In the genomic region with DNA sequence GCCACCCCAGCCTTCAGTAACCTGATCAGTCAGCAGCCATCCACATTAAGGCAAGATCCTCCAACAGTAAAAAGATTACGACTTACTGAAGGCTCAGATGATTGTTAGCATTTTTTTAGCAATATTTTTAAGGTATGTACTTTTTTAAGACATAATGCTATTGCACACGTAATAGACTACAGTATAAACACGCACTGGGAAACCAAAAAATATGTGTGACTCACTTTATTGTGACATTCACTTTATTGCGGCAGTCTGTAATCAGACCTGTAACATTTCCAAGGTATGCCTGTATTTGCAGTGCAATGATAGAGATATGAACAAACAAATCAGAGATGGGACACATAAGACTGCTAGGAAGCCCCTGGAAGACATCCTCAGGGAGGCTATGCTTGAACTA, we compare ENCODE assay signal across 1 cellular context.
TF ChIP-seq lines count a peak whose summit lies in the region.

No MANE protein-coding gene starts in this region.

TF ChIP-seq in HEK293, 187 proteins besides CTCF, POLR2A, EP300 and RAD21 (continued from another document):
- TF ChIP-seq, protein P1, sequence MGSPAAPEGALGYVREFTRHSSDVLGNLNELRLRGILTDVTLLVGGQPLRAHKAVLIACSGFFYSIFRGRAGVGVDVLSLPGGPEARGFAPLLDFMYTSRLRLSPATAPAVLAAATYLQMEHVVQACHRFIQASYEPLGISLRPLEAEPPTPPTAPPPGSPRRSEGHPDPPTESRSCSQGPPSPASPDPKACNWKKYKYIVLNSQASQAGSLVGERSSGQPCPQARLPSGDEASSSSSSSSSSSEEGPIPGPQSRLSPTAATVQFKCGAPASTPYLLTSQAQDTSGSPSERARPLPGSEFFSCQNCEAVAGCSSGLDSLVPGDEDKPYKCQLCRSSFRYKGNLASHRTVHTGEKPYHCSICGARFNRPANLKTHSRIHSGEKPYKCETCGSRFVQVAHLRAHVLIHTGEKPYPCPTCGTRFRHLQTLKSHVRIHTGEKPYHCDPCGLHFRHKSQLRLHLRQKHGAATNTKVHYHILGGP (tag by site-specific recombination; IDR thresholded peaks at IDR 0.05): no peak
- TF ChIP-seq GLI2 (tag by site-specific recombination; IDR thresholded peaks at IDR 0.05; ENCODE audit: borderline replicate concordance, low read depth) (no peak), ZBTB1 (tag by site-specific recombination; IDR thresholded peaks at IDR 0.05) (no peak), ZNF404 (tag by site-specific recombination; IDR thresholded peaks at IDR 0.05) (no peak), ZBTB20 (tag by site-specific recombination; IDR thresholded peaks at IDR 0.05) (peak; percentile 17; the same call in 1 of the 2 replicates)
TF ChIP-seq in HEK293: peak in this region for 2.
